Comparison of ENCODE assay signal across 19 cellular contexts in the genomic region with DNA sequence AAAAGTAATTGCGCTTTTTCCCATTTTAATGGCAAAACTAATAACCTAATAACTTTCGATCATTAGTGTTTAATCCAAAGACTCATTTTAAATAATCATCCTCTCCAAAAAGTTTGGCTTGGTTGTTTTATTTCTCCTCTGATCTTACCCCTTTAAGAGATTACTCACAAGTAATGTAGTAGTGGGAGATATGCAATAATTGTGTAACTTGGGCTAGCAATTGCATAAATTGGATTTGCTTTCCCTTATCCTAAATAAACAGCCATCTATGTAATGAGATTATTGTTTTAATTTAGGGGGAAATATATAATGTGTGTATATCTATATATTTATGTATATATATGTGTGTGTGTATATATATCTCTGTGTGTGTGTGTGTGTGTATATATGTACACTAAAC.
DNase-seq lines count a peak whose midpoint lies in the region; ATAC-seq and TF ChIP-seq lines count a peak whose summit lies in the region.
"Had no signal": no experiment of that assay in that cellular context is flagged by ENCODE, and none has a peak within 500 bp of the region (broad histone marks: within the 10 kb centered on the region; RNA-seq: fewer than 3 reads in every experiment).

No MANE protein-coding gene starts in this region.

- H3K27me3 ChIP-seq in GM23248 (replicated peaks; ENCODE audit: insufficient read depth) (no peaks in the 10 kb centered on the region), RWPE2 (ENCODE audit: insufficient read depth, poor library complexity, severe bottlenecking) (no peaks in the 10 kb centered on the region), osteoblast (ENCODE audit: insufficient read depth, low read length) (no peaks in the 10 kb centered on the region), smooth muscle cell (ENCODE audit: low read depth) (peaks cover 31% of the 10 kb centered on the region)
- H3K27me3 ChIP-seq: BE2C had no signal

- WGBS in GM23248 (ENCODE audit: low coverage in 1 of 2, low lambda C conversion rate in 2 of 2, missing lambda C conversion rate in 2 of 2), 2 experiments, result 95 to 97% methylated on average over 2 of the region's 2 CpGs
- 98% methylated on average over 2 of the region's 2 CpGs for WGBS in smooth muscle cell (ENCODE audit: low lambda C conversion rate)

- H3K4me1 ChIP-seq in GM23248 (ENCODE audit: insufficient read depth), result peaks cover 23% of the 10 kb centered on the region
- peaks cover 19% of the 10 kb centered on the region for H3K4me1 ChIP-seq in RWPE2 (ENCODE audit: insufficient read depth, poor library complexity, severe bottlenecking)
- peaks cover 11% of the 10 kb centered on the region for H3K4me1 ChIP-seq in osteoblast (ENCODE audit: insufficient read depth, low read length)
- H3K4me1 ChIP-seq in smooth muscle cell (ENCODE audit: low read depth), result peaks cover 6% of the 10 kb centered on the region

- H3K27ac ChIP-seq in GM23248 (no peak overlapping the region), RWPE2 (ENCODE audit: poor library complexity, severe bottlenecking) (peak overlapping the region; percentile 64), epithelial cell of prostate (peak overlapping the region; percentile 29), osteoblast (ENCODE audit: low read depth, low read length) (no peak overlapping the region), smooth muscle cell (ENCODE audit: low read depth) (no peak overlapping the region)
- H3K27ac ChIP-seq: RWPE1 had no signal

- H3F3A ChIP-seq in GM23248 (ENCODE audit: insufficient read depth) (peaks cover 29% of the 10 kb centered on the region; the same call in 1 of the 2 replicates), smooth muscle cell (ENCODE audit: low read depth) (no peaks in the 10 kb centered on the region)

- no peaks in the 10 kb centered on the region for H3K79me2 ChIP-seq in GM23248 (ENCODE audit: insufficient read depth)
- no peaks in the 10 kb centered on the region for H3K79me2 ChIP-seq in osteoblast (ENCODE audit: insufficient read depth, low read length)
- no peaks in the 10 kb centered on the region for H3K79me2 ChIP-seq in smooth muscle cell (ENCODE audit: low read depth)

- intact Hi-C loops in Right ventricle myocardium inferior (cut with DNase I), result no loop called here

- no peak overlapping the region for H2AFZ ChIP-seq in GM23248
- H2AFZ ChIP-seq in osteoblast (ENCODE audit: low read length), result no peak overlapping the region
- H2AFZ ChIP-seq in smooth muscle cell (ENCODE audit: low read depth), result no peak overlapping the region

- DNase-seq in GM23248 (peak; percentile 30), RWPE2 (ENCODE audit: low spot score) (no peak), epithelial cell of prostate (ENCODE audit: low read depth, low spot score) (no peak), osteoblast (ENCODE audit: insufficient read length, low spot score, missing footprints) (no peak), Right ventricle myocardium inferior (ENCODE audit: missing footprints) (no peak), smooth muscle cell (lab: John Stamatoyannopoulos, UW; ENCODE audit: unreplicated experiment) (no peak)
- DNase-seq: BE2C; CD4-positive, alpha-beta memory T cell; DND-41; Karpas-422; MV-4-11; NCI-H1436; NCI-H2029 treated with DMSO at 0.1 percent for 48 hours; NCI-H526; NK-92 treated with Interleukin-12 subunit alpha and Interleukin-12 subunit beta, amount 100 ng/mL, for 24 hours; OCI-M1 had no signal

- ATAC-seq in RWPE2 (ENCODE audit: low read depth), result no peak
- ATAC-seq in Right ventricle myocardium inferior, result no peak
- no peak for ATAC-seq in HG03439 (IDR thresholded peaks at IDR 0.05; ENCODE audit: unreplicated experiment)
- ATAC-seq: HepG2 had no signal

- H4K20me1 ChIP-seq in GM23248 (ENCODE audit: insufficient read depth) (no peaks in the 10 kb centered on the region), osteoblast (ENCODE audit: insufficient read depth, low read length) (no peaks in the 10 kb centered on the region), smooth muscle cell (ENCODE audit: low read depth) (no peaks in the 10 kb centered on the region)

- H3K9ac ChIP-seq in GM23248 (no peak overlapping the region), smooth muscle cell (ENCODE audit: low read depth) (no peak overlapping the region)

- TF ChIP-seq CTCF in RWPE2 (IDR thresholded peaks at IDR 0.05; ENCODE audit: poor library complexity, severe bottlenecking), result no peak
- no peak for TF ChIP-seq CTCF in osteoblast (IDR thresholded peaks at IDR 0.05; ENCODE audit: extremely low read depth, low read depth, low read length)
- no peak for TF ChIP-seq CTCF in smooth muscle cell (IDR thresholded peaks at IDR 0.05; ENCODE audit: borderline replicate concordance, insufficient read depth, poor library complexity, severe bottlenecking)

- in situ Hi-C loops in GM23248 (cut with MboI), result no loop called here

- H3K9me2 ChIP-seq in GM23248 (ENCODE audit: insufficient read depth), result no peaks in the 10 kb centered on the region

- H3K9me3 ChIP-seq in GM23248 (ENCODE audit: low read depth) (no peaks in the 10 kb centered on the region), RWPE2 (ENCODE audit: severe bottlenecking) (no peaks in the 10 kb centered on the region), osteoblast (ENCODE audit: low read depth, low read length) (no peaks in the 10 kb centered on the region), smooth muscle cell (replicated peaks; ENCODE audit: low read depth) (no peaks in the 10 kb centered on the region)
- H3K9me3 ChIP-seq: BE2C had no signal

- peak overlapping the region; percentile 42 for H3K4me2 ChIP-seq in GM23248 (ENCODE audit: unreplicated experiment)
- peak overlapping the region; percentile 44 for H3K4me2 ChIP-seq in osteoblast (ENCODE audit: insufficient read depth, low read length)
- H3K4me2 ChIP-seq in smooth muscle cell, result no peak overlapping the region

- no peak overlapping the region for H3K4me3 ChIP-seq in GM23248
- no peak overlapping the region for H3K4me3 ChIP-seq in RWPE2 (ENCODE audit: severe bottlenecking)
- H3K4me3 ChIP-seq in osteoblast (ENCODE audit: insufficient read depth, low read length), result no peak overlapping the region
- no peak overlapping the region for H3K4me3 ChIP-seq in smooth muscle cell

- H3K36me3 ChIP-seq in GM23248 (ENCODE audit: low read depth) (no peaks in the 10 kb centered on the region), RWPE2 (ENCODE audit: low read depth) (no peaks in the 10 kb centered on the region), osteoblast (ENCODE audit: insufficient read depth, low read length) (no peaks in the 10 kb centered on the region), smooth muscle cell (ENCODE audit: low read depth) (no peaks in the 10 kb centered on the region)
- H3K36me3 ChIP-seq: BE2C had no signal

Comparison
In these comparisons a context has a peak if more than half of its experiments do, and no peak if none do; other contexts are left out.
1. H3K27ac ChIP-seq: peak in RWPE2 (single experiment) and epithelial cell of prostate (single experiment); none in GM23248 (single experiment), osteoblast (single experiment) and smooth muscle cell (single experiment).